In genomic region chr22:32448980-32449379, GRCh38 we compare ENCODE assay signal across 1 cellular context.
TF ChIP-seq lines count a peak whose summit lies in the region.

No MANE protein-coding gene starts in this region.

TF ChIP-seq in HEK293, 187 proteins besides CTCF, POLR2A, EP300 and RAD21 (continued from another document):
- TF ChIP-seq ZNF692 (tag by site-specific recombination; IDR thresholded peaks at IDR 0.05) (peak; percentile 66), ZBTB49 (tag by site-specific recombination; IDR thresholded peaks at IDR 0.05; ENCODE audit: low read depth) (no peak), ZNF146 (tag by site-specific recombination; IDR thresholded peaks at IDR 0.05) (no peak), ZNF629 (tag by site-specific recombination; IDR thresholded peaks at IDR 0.05) (peak; percentile 75), TSHZ1 (tag by site-specific recombination; IDR thresholded peaks at IDR 0.05; ENCODE audit: borderline replicate concordance) (peak; percentile 23; the same call in 1 of the 2 replicates), ZXDB (tag by site-specific recombination; IDR thresholded peaks at IDR 0.05) (peak; percentile 30; the same call in 1 of the 2 replicates), ZNF24 (tag by site-specific recombination; IDR thresholded peaks at IDR 0.05) (peak; percentile 60; the same call in 1 of the 2 replicates), HOXD13 (CRISPR knock-in tag; IDR thresholded peaks at IDR 0.05; ENCODE audit: borderline replicate concordance) (no peak), AEBP2 (tag by site-specific recombination; IDR thresholded peaks at IDR 0.05; ENCODE audit: borderline replicate concordance) (no peak), KLF7 (tag by site-specific recombination; IDR thresholded peaks at IDR 0.05; ENCODE audit: borderline replicate concordance) (no peak), FEZF1 (tag by site-specific recombination; IDR thresholded peaks at IDR 0.05) (peak; percentile 49; the same call in 1 of the 2 replicates), KLF8 (tag by site-specific recombination; IDR thresholded peaks at IDR 0.05) (0 out of 2 replicates have a peak, but pooled peaks have one; percentile 25), OSR2 (tag by site-specific recombination; IDR thresholded peaks at IDR 0.05) (peak; percentile 66), SCRT2 (tag by site-specific recombination; IDR thresholded peaks at IDR 0.05) (no peak), ZBTB21 (tag by site-specific recombination; IDR thresholded peaks at IDR 0.05) (peak; percentile 58; the same call in 1 of the 2 replicates), ZBTB8A (tag by site-specific recombination; IDR thresholded peaks at IDR 0.05) (no peak), ZNF324 (tag by site-specific recombination; IDR thresholded peaks at IDR 0.05) (0 out of 2 replicates have a peak, but pooled peaks have one; percentile 47), BCL6B (tag by site-specific recombination; IDR thresholded peaks at IDR 0.05) (no peak), ZNF398 (tag by site-specific recombination; IDR thresholded peaks at IDR 0.05) (peak; percentile 92)
